In genomic region chr13:42155251-42155650, GRCh38 we compare ENCODE assay signal across 28 cellular contexts.
"Had no signal": no experiment of that assay in that cellular context is flagged by ENCODE, and none has a peak within 500 bp of the region (broad histone marks: within the 10 kb centered on the region; RNA-seq: fewer than 3 reads in every experiment).

No MANE protein-coding gene starts in this region.

- H3K4me1 Mint-ChIP-seq: natural killer cell; nephron; neural crest cell; stimulated activated effector memory CD8-positive, alpha-beta T cell treated with anti-CD3 and anti-CD28 coated beads, Interleukin-12 subunit alpha, Interleukin-12 subunit beta, amount 100 ng/mL, for 72 hours; stimulated activated naive B cell treated with anti-CD40 and anti-IgM and Interleukin-4, amounts not matched to agents 10 μg/mL and 1 μg/mL and 100 μg/mL, for 72 hours had no signal

- H3K9me3 ChIP-seq: neutrophil, pancreas, psoas muscle, right lobe of liver, sigmoid colon, stomach, thoracic aorta, thyroid gland, tibial nerve, upper lobe of left lung, vagina had no signal

- H3K4me3 ChIP-seq: pancreas, psoas muscle, right lobe of liver, sigmoid colon, stomach, thoracic aorta, thyroid gland, tibial nerve, upper lobe of left lung, vagina had no signal

- H3K4me3 Mint-ChIP-seq: naive thymus-derived CD4-positive, alpha-beta T cell; natural killer cell; nephron; neural crest cell; stimulated activated effector memory CD8-positive, alpha-beta T cell treated with anti-CD3 and anti-CD28 coated beads, Interleukin-12 subunit alpha, Interleukin-12 subunit beta, amount 100 ng/mL, for 72 hours; stimulated activated naive B cell treated with anti-CD40 and anti-IgM and Interleukin-4, amounts not matched to agents 10 μg/mL and 1 μg/mL and 100 μg/mL, for 72 hours; stimulated activated naive CD8-positive, alpha-beta T cell treated with anti-CD3 and anti-CD28 coated beads, Interleukin-15, Interleukin-2, amounts not matched to agents 100 ng/mL and 50 ng/mL, for 24 hours had no signal

- H3K4me1 ChIP-seq: pancreas, psoas muscle, right lobe of liver, sigmoid colon, thyroid gland, tibial nerve, upper lobe of left lung, vagina had no signal

- H3K36me3 ChIP-seq: neutrophil, pancreas, right lobe of liver had no signal

- FAIRE-seq: pancreas, small intestine, urothelium cell line had no signal

- H3K27me3 ChIP-seq: neutrophil, pancreas, right lobe of liver, sigmoid colon, stomach, thyroid gland, tibial nerve, upper lobe of left lung, vagina had no signal

- H3K27ac ChIP-seq: neutrophil, pancreas, psoas muscle, right lobe of liver, sigmoid colon, stomach, thoracic aorta, thyroid gland, tibial nerve, upper lobe of left lung, vagina had no signal

- H3K27ac Mint-ChIP-seq: naive thymus-derived CD4-positive, alpha-beta T cell; natural killer cell; nephron; stimulated activated effector memory CD8-positive, alpha-beta T cell treated with anti-CD3 and anti-CD28 coated beads, Interleukin-12 subunit alpha, Interleukin-12 subunit beta, amount 100 ng/mL, for 72 hours; stimulated activated naive B cell treated with anti-CD40 and anti-IgM and Interleukin-4, amounts not matched to agents 10 μg/mL and 1 μg/mL and 100 μg/mL, for 72 hours; stimulated activated naive CD8-positive, alpha-beta T cell treated with anti-CD3 and anti-CD28 coated beads, Interleukin-15, Interleukin-2, amounts not matched to agents 100 ng/mL and 50 ng/mL, for 24 hours had no signal

- ATAC-seq: naive thymus-derived CD4-positive, alpha-beta T cell; natural killer cell; pancreas; psoas muscle; right cardiac atrium; right lobe of liver; stimulated activated effector memory CD8-positive, alpha-beta T cell treated with anti-CD3 and anti-CD28 coated beads, Interleukin-12 subunit alpha, Interleukin-12 subunit beta, amount 100 ng/mL, for 72 hours; stimulated activated naive B cell treated with anti-CD40 and anti-IgM and Interleukin-4, amounts not matched to agents 10 μg/mL and 1 μg/mL and 100 μg/mL, for 72 hours had no signal

- H3K36me3 Mint-ChIP-seq: natural killer cell had no signal

- H3K27me3 Mint-ChIP-seq: naive thymus-derived CD4-positive, alpha-beta T cell; stimulated activated naive B cell treated with anti-CD40 and anti-IgM and Interleukin-4, amounts not matched to agents 10 μg/mL and 1 μg/mL and 100 μg/mL, for 72 hours; stimulated activated naive CD8-positive, alpha-beta T cell treated with anti-CD3 and anti-CD28 coated beads, Interleukin-15, Interleukin-2, amounts not matched to agents 100 ng/mL and 50 ng/mL, for 24 hours had no signal

- DNase-seq: naive thymus-derived CD4-positive, alpha-beta T cell; natural killer cell; nucleus accumbens; pancreas; psoas muscle; right cardiac atrium; right lobe of liver; sigmoid colon; small intestine; stimulated activated CD4-positive, alpha-beta T cell treated with anti-CD3 and anti-CD28 coated beads, Interleukin-15, amount 100 ng/mL, for 24 hours; stimulated activated CD4-positive, alpha-beta T cell treated with anti-CD3 and anti-CD28 coated beads, Interleukin-2, amount 100 ng/mL, for 24 hours; stimulated activated CD4-positive, alpha-beta T cell treated with anti-CD3 and anti-CD28 coated beads, Interleukin-2, amount 100 ng/mL, for 48 hours; stimulated activated CD4-positive, alpha-beta T cell treated with anti-CD3 and anti-CD28 coated beads, Interleukin-4, amount 100 ng/mL, for 24 hours; stimulated activated naive B cell treated with anti-CD40 and anti-IgM and Interleukin-4, amounts not matched to agents 10 μg/mL and 1 μg/mL and 100 μg/mL, for 72 hours; stimulated activated naive CD4-positive, alpha-beta T cell treated with Interleukin-2 at 50 U/mL for 16 hours; stomach; thyroid gland; trophoblast cell had no signal

- H3K9me3 Mint-ChIP-seq: natural killer cell; nephron; neural crest cell; stimulated activated effector memory CD8-positive, alpha-beta T cell treated with anti-CD3 and anti-CD28 coated beads, Interleukin-12 subunit alpha, Interleukin-12 subunit beta, amount 100 ng/mL, for 72 hours; stimulated activated naive B cell treated with anti-CD40 and anti-IgM and Interleukin-4, amounts not matched to agents 10 μg/mL and 1 μg/mL and 100 μg/mL, for 72 hours; stimulated activated naive CD8-positive, alpha-beta T cell treated with anti-CD3 and anti-CD28 coated beads, Interleukin-15, Interleukin-2, amounts not matched to agents 100 ng/mL and 50 ng/mL, for 24 hours had no signal
